Comparison of ENCODE assay signal across 8 cellular contexts in genomic region chr19:56594783-56595547, GRCh38. TPM values are rescaled to one million over a fixed set of nuclear protein-coding genes. Genes with fewer than 3 reads are reported as not detected.
A peak's percentile ranks its signal among the peaks of the same experiment; 100 is the strongest.
DNase-seq lines count a peak whose midpoint lies in the region; ATAC-seq and TF ChIP-seq lines count a peak whose summit lies in the region.

Gene ZNF71, plus strand, starts transcription at chr19:56595302. Its CDS starts 6,257 bp downstream, at chr19:56601559.

- H3K36me3 ChIP-seq in CD8-positive, alpha-beta T cell (ENCODE audit: insufficient read depth, low read length) = no peaks in the 10 kb centered on the region
- H3K36me3 ChIP-seq in OCI-LY7 (ENCODE audit: insufficient read depth, low read length) (peaks cover 9% of the 10 kb centered on the region; the same call in 1 of the 2 replicates), esophagus (ENCODE audit: control insufficient read depth in 2 of 2, insufficient read depth in 2 of 2, low read length in 1 of 2) (no peaks in the 10 kb centered on the region), mucosa of rectum (ENCODE audit: control insufficient read depth in 2 of 2, insufficient read depth in 2 of 2, low read length in 2 of 2) (no peaks in the 10 kb centered on the region)

- intact Hi-C loops in CD8-positive, alpha-beta T cell (cut with DNase I, micrococcal nuclease) = loop anchor here (1.0 to 10.0 kb wide), 9 partner anchors 28 to 1560 kb away; partner anchors contain the start of genes ZFP28 (in 2 of the 2), ZNF470 (in 2 of the 2), ZNF582 (in 2 of the 2) and ZNF835 (in 2 of the 2)
- intact Hi-C loops in OCI-LY7 (cut with micrococcal nuclease; ENCODE audit: unreplicated experiment) = no loop called here

- peak within 1 kb of the TSS; percentile 45 for H3K4me3 ChIP-seq in CD8-positive, alpha-beta T cell (ENCODE audit: low read depth, low read length)
- H3K4me3 ChIP-seq in OCI-LY7 (ENCODE audit: low read depth, low read length, poor library complexity, severe bottlenecking) (peak within 1 kb of the TSS; percentile 93), esophagus (ENCODE audit: low read depth in 1 of 2, low read length in 2 of 2) (peak within 1 kb of the TSS; percentile 76 to 86), mucosa of rectum (ENCODE audit: low read length in 2 of 2) (peak within 1 kb of the TSS; percentile 90 to 97)

- no peaks in the 10 kb centered on the region for H4K20me1 ChIP-seq in OCI-LY7 (ENCODE audit: insufficient read depth, low read length)

- H3K79me2 ChIP-seq in OCI-LY7 (ENCODE audit: insufficient read depth, low read depth, low read length) = peaks cover 5% of the 10 kb centered on the region; the same call in 1 of the 2 replicates

- H3K4me2 ChIP-seq in OCI-LY7 (ENCODE audit: low read length) = peak within 1 kb of the TSS; percentile 75

- H3K9me3 ChIP-seq in CD8-positive, alpha-beta T cell (ENCODE audit: low read length) = no peaks in the 10 kb centered on the region
- H3K9me3 ChIP-seq in OCI-LY7 (ENCODE audit: low read length) = no peaks in the 10 kb centered on the region
- H3K9me3 ChIP-seq in esophagus (ENCODE audit: control insufficient read depth in 2 of 2, insufficient read depth in 1 of 2, low read depth in 1 of 2, low read length in 1 of 2) = peaks cover 2 to 7% of the 10 kb centered on the region in 2 donors
- H3K9me3 ChIP-seq in mucosa of rectum (ENCODE audit: control insufficient read depth in 2 of 2, low read length in 2 of 2) = no peaks in the 10 kb centered on the region

- H3K4me3 Mint-ChIP-seq in CD8-positive, alpha-beta T cell = peak within 1 kb of the TSS; percentile 91

- H3K9me2 ChIP-seq in OCI-LY7 (ENCODE audit: insufficient read depth, low read length) = no peaks in the 10 kb centered on the region

- H3K27me3 Mint-ChIP-seq in CD8-positive, alpha-beta T cell (ENCODE audit: low read depth) = no peaks in the 10 kb centered on the region

- TF ChIP-seq CTCF in CD8-positive, alpha-beta T cell (IDR thresholded peaks at IDR 0.05) = no peak
- TF ChIP-seq CTCF in OCI-LY7 (conservative IDR thresholded peaks at IDR 0.05; ENCODE audit: low read length) = no peak

- peak within 1 kb of the TSS; percentile 91 for H3K27ac Mint-ChIP-seq in CD8-positive, alpha-beta T cell

- peak; percentile 72 to 91 (median 86) for DNase-seq in CD8-positive, alpha-beta T cell
- DNase-seq in HUDEP-2 (lab: John Stamatoyannopoulos, UW; ENCODE audit: unreplicated experiment in 76 of 76) (peak in 66 of 76 experiments; percentile 6 to 85 (median 55)), OCI-LY7 (ENCODE audit: low spot score) (peak; percentile 90)
- peak; percentile 86 for DNase-seq in activated T-cell treated with anti-CD3 and anti-CD28 coated beads, Interleukin-2, amount 50 U/mL, for 1 hour
- peak; percentile 88 for DNase-seq in stimulated activated CD8-positive, alpha-beta memory T cell treated with anti-CD3 and anti-CD28 coated beads, Interleukin-4, amount 100 ng/mL, for 24 hours (ENCODE audit: low read depth)

- peak within 1 kb of the TSS; percentile 84 for H2AFZ ChIP-seq in OCI-LY7 (ENCODE audit: low read length)

- H3K4me1 ChIP-seq in CD8-positive, alpha-beta T cell (ENCODE audit: insufficient read depth, low read length) = peaks cover 18% of the 10 kb centered on the region
- H3K4me1 ChIP-seq in OCI-LY7 (ENCODE audit: insufficient read depth, low read length, poor library complexity, severe bottlenecking) (peaks cover 5% of the 10 kb centered on the region), esophagus (ENCODE audit: control insufficient read depth in 2 of 2, insufficient read depth in 2 of 2, low read length in 1 of 2) (peaks cover 6 to 11% of the 10 kb centered on the region in 2 donors), mucosa of rectum (ENCODE audit: control insufficient read depth in 2 of 2, insufficient read depth in 2 of 2, low read length in 2 of 2) (peaks cover 5 to 9% of the 10 kb centered on the region in 2 donors)

- 0 to 1% methylated on average over 44 to 52 of the region's 52 CpGs for WGBS in esophagus, 2 donors

- POLR2A ChIA-PET in CD8-positive, alpha-beta T cell (lab: Charles Lee) = interaction anchor here (0.8 to 1.1 kb wide), 4 partner anchors 21 to 1408 kb away, joined by 3 to 5 read pairs (median 4); partner anchors contain the start of genes ZNF583 and ZNF606
- POLR2A ChIA-PET in OCI-LY7 (lab: Charles Lee) = interaction anchor here (0.6 kb wide), 1 partner anchor 281 kb away, joined by 4 read pairs; no protein-coding TSS in a partner anchor

- CTCF ChIA-PET in CD8-positive, alpha-beta T cell (lab: Charles Lee) = no interaction called here
- CTCF ChIA-PET in OCI-LY7 (lab: Charles Lee; ENCODE audit: unreplicated experiment) = no interaction called here

- H3K27ac ChIP-seq in CD8-positive, alpha-beta T cell (ENCODE audit: low read depth, low read length) = peak within 1 kb of the TSS; percentile 58
- H3K27ac ChIP-seq in OCI-LY7 (ENCODE audit: low read depth, low read length, poor library complexity, severe bottlenecking) = no peak within 1 kb of the TSS
- H3K27ac ChIP-seq in esophagus (ENCODE audit: low read depth in 2 of 2, low read length in 1 of 2) = peak within 1 kb of the TSS; percentile 36 to 59
- H3K27ac ChIP-seq in mucosa of rectum (ENCODE audit: low read depth in 2 of 2, low read length in 2 of 2) = peak within 1 kb of the TSS; percentile 33 to 44

- H3K9me3 Mint-ChIP-seq in CD8-positive, alpha-beta T cell = peaks cover 19% of the 10 kb centered on the region

- no TSS peak for BruUV-seq in OCI-LY7 (replicated peaks; lab: Mats Ljungman, UMichigan)

- H3K36me3 Mint-ChIP-seq in CD8-positive, alpha-beta T cell = peaks cover 33% of the 10 kb centered on the region

- peak within 1 kb of the TSS; percentile 71 to 79 for H3K9ac ChIP-seq in mucosa of rectum (ENCODE audit: low read depth in 1 of 2, low read length in 2 of 2)

- H3K4me1 Mint-ChIP-seq in CD8-positive, alpha-beta T cell (ENCODE audit: low read depth) = peaks cover 19% of the 10 kb centered on the region

- peak; percentile 96 for ATAC-seq in CD8-positive, alpha-beta T cell
- ATAC-seq in GM21360 (IDR thresholded peaks at IDR 0.05; ENCODE audit: unreplicated experiment) = peak; percentile 87

- H3K27me3 ChIP-seq in CD8-positive, alpha-beta T cell (ENCODE audit: insufficient read depth, low read length) = no peaks in the 10 kb centered on the region
- H3K27me3 ChIP-seq in esophagus (ENCODE audit: control insufficient read depth in 1 of 2, insufficient read depth in 2 of 2, low read length in 2 of 2) = no peaks in the 10 kb centered on the region
- H3K27me3 ChIP-seq in mucosa of rectum (ENCODE audit: control insufficient read depth in 2 of 2, insufficient read depth in 2 of 2, low read length in 2 of 2) = no peaks in the 10 kb centered on the region

RNA-seq across cellular contexts. Expression of gene ZNF71, which starts in this region (rescaled TPM):
- total RNA-seq in CD8-positive, alpha-beta T cell = 1 to 10 TPM; 2.4 to 2.8 TPM
- 5.6 and 6.2 TPM in 2 replicates for total RNA-seq in OCI-LY7 (2014; rRNA removed; shearing (Covaris generic))
- total RNA-seq in OCI-LY7 (2022) = 4.5 and 6.3 TPM in 2 replicates
- 1 to 10 TPM; 1.3 to 1.9 TPM for polyA plus RNA-seq in esophagus
